Comparison of ENCODE assay signal across 27 cellular contexts in genomic region chr16:78576941-78577340, GRCh38.
DNase-seq lines count a peak whose midpoint lies in the region; ATAC-seq and TF ChIP-seq lines count a peak whose summit lies in the region.
"Had no signal": no experiment of that assay in that cellular context is flagged by ENCODE, and none has a peak within 500 bp of the region (broad histone marks: within the 10 kb centered on the region; RNA-seq: fewer than 3 reads in every experiment).

No MANE protein-coding gene starts in this region.

- TF ChIP-seq CTCF in tibial nerve (IDR thresholded peaks at IDR 0.05) = no peak

- no peaks in the 10 kb centered on the region for H3K9me3 ChIP-seq in tibial nerve
- H3K9me3 ChIP-seq: BLaER1 treated with 17β-estradiol and CSF1 and Interleukin-3, amounts not matched to agents 10 nM and 100 nM; gastrocnemius medialis; suprapubic skin had no signal

- H3K27ac ChIP-seq in epithelial cell of prostate = peak overlapping the region; percentile 50
- H3K27ac ChIP-seq in tibial nerve = no peak overlapping the region
- H3K27ac ChIP-seq: BLaER1 treated with 17β-estradiol and CSF1 and Interleukin-3, amounts not matched to agents 10 nM and 100 nM; gastrocnemius medialis; GM23248; HL-60; suprapubic skin had no signal

- no peak for DNase-seq in activated naive CD8-positive, alpha-beta T cell treated with anti-CD3 and anti-CD28 coated beads, Interleukin-2, amount 50 U/mL, for 24 hours
- no peak for DNase-seq in activated naive CD8-positive, alpha-beta T cell treated with anti-CD3 and anti-CD28 coated beads for 36 hours
- peak; percentile 51 for DNase-seq in NOMO-1 treated with DMSO at 0.1 percent for 48 hours (lab: John Stamatoyannopoulos, UW; ENCODE audit: unreplicated experiment)
- peak; percentile 75 for DNase-seq in epithelial cell of prostate (ENCODE audit: low read depth, low spot score)
- no peak for DNase-seq in stimulated activated naive CD8-positive, alpha-beta T cell treated with anti-CD3 and anti-CD28 coated beads, Interleukin-15, amount 100 ng/mL, for 72 hours
- DNase-seq in activated CD4-positive, alpha-beta T cell treated with anti-CD3 and anti-CD28 coated beads, Interleukin-2, amount 50 U/mL, for 48 hours = no peak
- no peak for DNase-seq in tibial nerve (ENCODE audit: low spot score in 2 of 2)
- DNase-seq in NCI-H2196 treated with DMSO at 0.1 percent for 48 hours (lab: John Stamatoyannopoulos, UW; ENCODE audit: unreplicated experiment) = no peak
- DNase-seq: ACHN; activated CD4-positive, alpha-beta T cell treated with anti-CD3 and anti-CD28 coated beads for 48 hours; activated CD8-positive, alpha-beta memory T cell treated with anti-CD3 and anti-CD28 coated beads, Interleukin-2, amount 50 U/mL, for 48 hours; anterior cingulate cortex; Calu3; erythroblast; gastrocnemius medialis; GM23248; hippocampal formation; NCI-H1694 treated with DMSO at 0.1 percent for 48 hours; NCI-H2171 treated with DMSO at 0.1 percent for 48 hours; NCI-H69; OCI-M1; SIG-M5 had no signal

- TF ChIP-seq POLR2A in tibial nerve (IDR thresholded peaks at IDR 0.05) = no peak

- no peak for TF ChIP-seq EP300 in tibial nerve (IDR thresholded peaks at IDR 0.05)

- no peaks in the 10 kb centered on the region for H3K4me1 ChIP-seq in tibial nerve
- H3K4me1 ChIP-seq: BLaER1 treated with 17β-estradiol and CSF1 and Interleukin-3, amounts not matched to agents 10 nM and 100 nM; gastrocnemius medialis; suprapubic skin had no signal

- peaks cover 4% of the 10 kb centered on the region for H3K9me3 Mint-ChIP-seq in activated naive CD8-positive, alpha-beta T cell treated with anti-CD3 and anti-CD28 coated beads, Interleukin-2, amount 50 U/mL, for 24 hours
- H3K9me3 Mint-ChIP-seq in activated naive CD8-positive, alpha-beta T cell treated with anti-CD3 and anti-CD28 coated beads for 36 hours = peaks cover 3% of the 10 kb centered on the region
- H3K9me3 Mint-ChIP-seq in stimulated activated naive CD8-positive, alpha-beta T cell treated with anti-CD3 and anti-CD28 coated beads, Interleukin-15, amount 100 ng/mL, for 72 hours = peaks cover 0 to 20% of the 10 kb centered on the region in 2 donors
- H3K9me3 Mint-ChIP-seq: central memory CD8-positive, alpha-beta T cell had no signal

- H3K27me3 Mint-ChIP-seq in activated naive CD8-positive, alpha-beta T cell treated with anti-CD3 and anti-CD28 coated beads, Interleukin-2, amount 50 U/mL, for 24 hours = no peaks in the 10 kb centered on the region
- no peaks in the 10 kb centered on the region for H3K27me3 Mint-ChIP-seq in activated naive CD8-positive, alpha-beta T cell treated with anti-CD3 and anti-CD28 coated beads for 36 hours
- no peaks in the 10 kb centered on the region for H3K27me3 Mint-ChIP-seq in stimulated activated naive CD8-positive, alpha-beta T cell treated with anti-CD3 and anti-CD28 coated beads, Interleukin-15, amount 100 ng/mL, for 72 hours
- H3K27me3 Mint-ChIP-seq: central memory CD8-positive, alpha-beta T cell had no signal

- no peaks in the 10 kb centered on the region for H3K27me3 ChIP-seq in tibial nerve
- H3K27me3 ChIP-seq: BLaER1 treated with 17β-estradiol and CSF1 and Interleukin-3, amounts not matched to agents 10 nM and 100 nM; gastrocnemius medialis; suprapubic skin had no signal

- no peaks in the 10 kb centered on the region for H3K36me3 Mint-ChIP-seq in activated naive CD8-positive, alpha-beta T cell treated with anti-CD3 and anti-CD28 coated beads, Interleukin-2, amount 50 U/mL, for 24 hours (ENCODE audit: low read depth)
- peaks cover 17% of the 10 kb centered on the region for H3K36me3 Mint-ChIP-seq in activated naive CD8-positive, alpha-beta T cell treated with anti-CD3 and anti-CD28 coated beads for 36 hours

- H3K4me1 Mint-ChIP-seq in activated naive CD8-positive, alpha-beta T cell treated with anti-CD3 and anti-CD28 coated beads, Interleukin-2, amount 50 U/mL, for 24 hours = peaks cover 7% of the 10 kb centered on the region
- H3K4me1 Mint-ChIP-seq in activated naive CD8-positive, alpha-beta T cell treated with anti-CD3 and anti-CD28 coated beads for 36 hours = peaks cover 13% of the 10 kb centered on the region
- H3K4me1 Mint-ChIP-seq in stimulated activated naive CD8-positive, alpha-beta T cell treated with anti-CD3 and anti-CD28 coated beads, Interleukin-15, amount 100 ng/mL, for 72 hours = peaks cover 6% of the 10 kb centered on the region
- H3K4me1 Mint-ChIP-seq: central memory CD8-positive, alpha-beta T cell had no signal

- H3K36me3 ChIP-seq in tibial nerve = no peaks in the 10 kb centered on the region
- H3K36me3 ChIP-seq: BLaER1 treated with 17β-estradiol and CSF1 and Interleukin-3, amounts not matched to agents 10 nM and 100 nM; gastrocnemius medialis; suprapubic skin had no signal

- no peak overlapping the region for H3K4me3 ChIP-seq in tibial nerve
- H3K4me3 ChIP-seq: BLaER1 treated with 17β-estradiol and CSF1 and Interleukin-3, amounts not matched to agents 10 nM and 100 nM; gastrocnemius medialis; GM23248; lung; suprapubic skin had no signal

- H3K27ac Mint-ChIP-seq in activated naive CD8-positive, alpha-beta T cell treated with anti-CD3 and anti-CD28 coated beads, Interleukin-2, amount 50 U/mL, for 24 hours = no peak overlapping the region
- no peak overlapping the region for H3K27ac Mint-ChIP-seq in activated naive CD8-positive, alpha-beta T cell treated with anti-CD3 and anti-CD28 coated beads for 36 hours
- H3K27ac Mint-ChIP-seq in stimulated activated naive CD8-positive, alpha-beta T cell treated with anti-CD3 and anti-CD28 coated beads, Interleukin-15, amount 100 ng/mL, for 72 hours = no peak overlapping the region

- H3K4me3 Mint-ChIP-seq in activated naive CD8-positive, alpha-beta T cell treated with anti-CD3 and anti-CD28 coated beads, Interleukin-2, amount 50 U/mL, for 24 hours = no peak overlapping the region
- H3K4me3 Mint-ChIP-seq in activated naive CD8-positive, alpha-beta T cell treated with anti-CD3 and anti-CD28 coated beads for 36 hours = no peak overlapping the region
- no peak overlapping the region for H3K4me3 Mint-ChIP-seq in stimulated activated naive CD8-positive, alpha-beta T cell treated with anti-CD3 and anti-CD28 coated beads, Interleukin-15, amount 100 ng/mL, for 72 hours

- peak; percentile 80 for ATAC-seq in activated naive CD8-positive, alpha-beta T cell treated with anti-CD3 and anti-CD28 coated beads, Interleukin-2, amount 50 U/mL, for 24 hours
- ATAC-seq in stimulated activated naive CD8-positive, alpha-beta T cell treated with anti-CD3 and anti-CD28 coated beads, Interleukin-15, amount 100 ng/mL, for 72 hours = peak; percentile 50
- ATAC-seq: gastrocnemius medialis had no signal

Comparison
In these comparisons a context has a peak if more than half of its experiments do, and no peak if none do; other contexts are left out.
1. DNase-seq: peak in NOMO-1 treated with DMSO at 0.1 percent for 48 hours (single experiment) and epithelial cell of prostate (single experiment); none in activated naive CD8-positive, alpha-beta T cell treated with anti-CD3 and anti-CD28 coated beads, Interleukin-2, amount 50 U/mL, for 24 hours (single experiment), activated naive CD8-positive, alpha-beta T cell treated with anti-CD3 and anti-CD28 coated beads for 36 hours (single experiment), stimulated activated naive CD8-positive, alpha-beta T cell treated with anti-CD3 and anti-CD28 coated beads, Interleukin-15, amount 100 ng/mL, for 72 hours (0 of 2), activated CD4-positive, alpha-beta T cell treated with anti-CD3 and anti-CD28 coated beads, Interleukin-2, amount 50 U/mL, for 48 hours (0 of 2), tibial nerve (0 of 2) and NCI-H2196 treated with DMSO at 0.1 percent for 48 hours (single experiment).